ENCODE assay signal across 2 cellular contexts in the genomic region with DNA sequence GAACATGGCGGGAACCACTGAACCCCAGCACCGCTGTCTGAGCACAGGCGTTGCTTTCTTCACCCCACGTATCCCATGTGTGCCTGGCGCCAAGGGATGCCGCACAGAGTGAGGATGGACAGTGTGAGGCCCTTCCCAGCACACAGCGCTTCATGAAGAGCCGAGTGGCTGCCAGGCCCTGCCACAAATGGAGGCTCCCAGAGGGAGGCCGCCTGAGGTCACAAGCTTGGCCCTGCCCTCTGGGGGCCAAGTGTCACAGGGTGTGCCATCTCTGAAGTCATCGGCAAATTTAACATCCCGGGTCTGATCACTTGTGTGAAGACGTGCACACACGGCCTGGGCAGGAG.
TF ChIP-seq lines count a peak whose summit lies in the region.

No MANE protein-coding gene starts in this region.

TF ChIP-seq in liver, 16 proteins besides CTCF, POLR2A, EP300 and RAD21:
- TF ChIP-seq RXRA (IDR thresholded peaks at IDR 0.05) (no peak), GABPA (IDR thresholded peaks at IDR 0.05 in 1 of 2, conservative IDR thresholded peaks at IDR 0.05 in 1 of 2) (no peak)
- TF ChIP-seq, protein P1, sequence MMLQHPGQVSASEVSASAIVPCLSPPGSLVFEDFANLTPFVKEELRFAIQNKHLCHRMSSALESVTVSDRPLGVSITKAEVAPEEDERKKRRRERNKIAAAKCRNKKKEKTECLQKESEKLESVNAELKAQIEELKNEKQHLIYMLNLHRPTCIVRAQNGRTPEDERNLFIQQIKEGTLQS (IDR thresholded peaks at IDR 0.05), result no peak

TF ChIP-seq in HepG2, 621 proteins besides CTCF, POLR2A, EP300 and RAD21:
- TF ChIP-seq ZNF761 (CRISPR knock-in tag; conservative IDR thresholded peaks at IDR 0.05), result no peak
TF ChIP-seq in HepG2: peak in this region for 0.
